ENCODE assay signal across 8 cellular contexts in genomic region chr6:36139431-36139830, GRCh38. TPM values are rescaled to one million over a fixed set of nuclear protein-coding genes. Genes with fewer than 3 reads are reported as not detected.
A peak's percentile ranks its signal among the peaks of the same experiment; 100 is the strongest.
DNase-seq lines count a peak whose midpoint lies in the region; FAIRE-seq and TF ChIP-seq lines count a peak whose summit lies in the region.

No MANE protein-coding gene starts in this region.

- H3K27me3 ChIP-seq in CD4-positive, alpha-beta memory T cell (ENCODE audit: insufficient read depth, low read length), result no peaks in the 10 kb centered on the region
- H3K27me3 ChIP-seq in WERI-Rb-1 (ENCODE audit: insufficient read depth, low read depth, severe bottlenecking) (no peaks in the 10 kb centered on the region), MM.1S (replicated peaks; ENCODE audit: insufficient read depth, low read length) (no peaks in the 10 kb centered on the region)

- H3K4me1 Mint-ChIP-seq in CD4-positive, alpha-beta memory T cell, result peaks cover 6 to 31% (median 13%) of the 10 kb centered on the region in 4 donors
- 0 out of 2 replicates have a peak, but pooled peaks cover 6% of the 10 kb centered on the region for H3K4me1 Mint-ChIP-seq in HFFc6 (ENCODE audit: low read depth)

- no peak overlapping the region for H3K9ac ChIP-seq in MM.1S (ENCODE audit: low read length)

- no peak overlapping the region for H2AFZ ChIP-seq in MM.1S (ENCODE audit: low read length)

- intact Hi-C loops in CD4-positive, alpha-beta memory T cell (cut with micrococcal nuclease), result no loop called here

- no peaks in the 10 kb centered on the region for H4K20me1 ChIP-seq in MM.1S (ENCODE audit: insufficient read depth, low read length)

- H3F3A ChIP-seq in MM.1S (ENCODE audit: insufficient read depth, low read length), result no peaks in the 10 kb centered on the region

- peaks cover 38% of the 10 kb centered on the region for H3K36me3 ChIP-seq in CD4-positive, alpha-beta memory T cell (ENCODE audit: insufficient read depth, low read length)
- H3K36me3 ChIP-seq in WERI-Rb-1 (no peaks in the 10 kb centered on the region), MM.1S (replicated peaks; ENCODE audit: insufficient read depth, low read length) (no peaks in the 10 kb centered on the region)

- no peaks in the 10 kb centered on the region for H3K9me3 ChIP-seq in CD4-positive, alpha-beta memory T cell (ENCODE audit: control insufficient read depth in 1 of 2, low read length in 2 of 2)
- H3K9me3 ChIP-seq in WERI-Rb-1 (ENCODE audit: severe bottlenecking) (no peaks in the 10 kb centered on the region), MM.1S (replicated peaks; ENCODE audit: insufficient read depth, low read length) (no peaks in the 10 kb centered on the region)

- FAIRE-seq in GM12892 (lab: Jason Lieb, UNC), result no peak

- CTCF ChIA-PET in CD4-positive, alpha-beta memory T cell (lab: Charles Lee; ENCODE audit: partially characterized antibody), result interaction anchor here (1.5 kb wide), 1 partner anchor 65 kb away, joined by 4 read pairs; no protein-coding TSS in a partner anchor

- H3K79me2 ChIP-seq in MM.1S (ENCODE audit: low read length), result no peaks in the 10 kb centered on the region; the same call in 1 of the 2 replicates

- no peaks in the 10 kb centered on the region for H3K9me2 ChIP-seq in MM.1S (replicated peaks; ENCODE audit: insufficient read depth, low read length)

- H3K27ac ChIP-seq in CD4-positive, alpha-beta memory T cell (ENCODE audit: low read depth, low read length), result no peak overlapping the region
- H3K27ac ChIP-seq in WERI-Rb-1, result peak overlapping the region; percentile 26
- no peak overlapping the region for H3K27ac ChIP-seq in MM.1S (ENCODE audit: low read length)

- H3K4me3 ChIP-seq in CD4-positive, alpha-beta memory T cell (ENCODE audit: low read length in 2 of 2), result no peak overlapping the region
- H3K4me3 ChIP-seq in WERI-Rb-1 (ENCODE audit: low read depth, low read length) (no peak overlapping the region), MM.1S (ENCODE audit: low read length) (no peak overlapping the region)

- POLR2A ChIA-PET in CD4-positive, alpha-beta memory T cell (lab: Charles Lee; ENCODE audit: partially characterized antibody), result interaction anchor here (0.6 to 1.8 kb wide), 4 partner anchors 8 to 537 kb away, joined by 3 to 7 read pairs (median 4); partner anchors contain the start of genes MAPK13 and MAPK14

- DNase-seq in CD4-positive, alpha-beta memory T cell, result no peak
- no peak for DNase-seq in HFFc6
- peak; percentile 89 for DNase-seq in WERI-Rb-1
- DNase-seq in left kidney (ENCODE audit: low read depth, low spot score), result peak; percentile 49
- DNase-seq in activated CD4-positive, CD25-positive, alpha-beta regulatory T cell treated with anti-CD3 and anti-CD28 coated beads, Interleukin-2, amount 50 U/mL, for 72 hours, result no peak
- DNase-seq in SW480 (ENCODE audit: low spot score), result no peak
- no peak for DNase-seq in GM12892 (ENCODE audit: insufficient read length)
- no peak for DNase-seq in MM.1S

- TF ChIP-seq CTCF in HFFc6 (IDR thresholded peaks at IDR 0.05), result peak; percentile 52; the same call in 1 of the 2 replicates
- peak; percentile 93 for TF ChIP-seq CTCF in WERI-Rb-1 (IDR thresholded peaks at IDR 0.05; ENCODE audit: low read depth, low read length)
- TF ChIP-seq CTCF in MM.1S (IDR thresholded peaks at IDR 0.05; ENCODE audit: low read length), result no peak

- H3K36me3 Mint-ChIP-seq in CD4-positive, alpha-beta memory T cell, result peaks cover 33 to 53% of the 10 kb centered on the region in 2 donors
- no peaks in the 10 kb centered on the region for H3K36me3 Mint-ChIP-seq in HFFc6 (ENCODE audit: low read depth)

- H3K4me2 ChIP-seq in MM.1S (ENCODE audit: low read depth, low read length), result no peak overlapping the region

- no peaks in the 10 kb centered on the region for H3K9me3 Mint-ChIP-seq in CD4-positive, alpha-beta memory T cell
- H3K9me3 Mint-ChIP-seq in HFFc6, result no peaks in the 10 kb centered on the region

- H3K4me3 Mint-ChIP-seq in CD4-positive, alpha-beta memory T cell, result no peak overlapping the region
- no peak overlapping the region for H3K4me3 Mint-ChIP-seq in HFFc6

- H3K27me3 Mint-ChIP-seq in CD4-positive, alpha-beta memory T cell, result no peaks in the 10 kb centered on the region
- H3K27me3 Mint-ChIP-seq in HFFc6 (ENCODE audit: insufficient read depth), result no peaks in the 10 kb centered on the region

- H3K27ac Mint-ChIP-seq in CD4-positive, alpha-beta memory T cell, result peak overlapping the region in 5 of 7 donors; percentile 38 to 71 (median 57)
- H3K27ac Mint-ChIP-seq in HFFc6, result no peak overlapping the region

- peaks cover 18% of the 10 kb centered on the region for H3K4me1 ChIP-seq in CD4-positive, alpha-beta memory T cell (ENCODE audit: insufficient read depth, low read length)
- H3K4me1 ChIP-seq in MM.1S (ENCODE audit: low read length), result no peaks in the 10 kb centered on the region

- no peak for TF ChIP-seq POLR2A in GM12892 (IDR thresholded peaks at IDR 0.05; ENCODE audit: low read depth, low read length)

RNA-seq across cellular contexts. Expression of gene MAPK13, which starts 9.1 kb away (rescaled TPM):
- 10 to 100 TPM; 29.6 to 30.4 TPM for total RNA-seq in CD4-positive, alpha-beta memory T cell
- 10 to 100 TPM; 29.1 to 36.8 TPM for polyA plus RNA-seq in CD4-positive, alpha-beta memory T cell
- 10 to 100 TPM in 2 of 6 experiments, 1 to 10 TPM in 4; 5.7 to 12.4 (median 6.5) TPM for total RNA-seq in HFFc6 (2021; fragmentation: NEBNext Ultra II Directional; extraction: Animal tissue kit (Norgen Biotek cat#: 25700))
- 5.4 TPM for polyA plus RNA-seq in GM12892 (2012; ENCODE audit: missing spikeins)

RNA-seq across cellular contexts. Expression of gene BRPF3, which starts 57.1 kb away (rescaled TPM):
- total RNA-seq in CD4-positive, alpha-beta memory T cell, result 10 to 100 TPM; 36.2 to 36.7 TPM
- 1 to 10 TPM; 1.8 to 7.9 TPM for polyA plus RNA-seq in CD4-positive, alpha-beta memory T cell
- 10 to 100 TPM; 26.5 to 32.4 (median 28.9) TPM for total RNA-seq in HFFc6 (2021; fragmentation: NEBNext Ultra II Directional; extraction: Animal tissue kit (Norgen Biotek cat#: 25700))
- 6.4 TPM for polyA plus RNA-seq in GM12892 (2012; ENCODE audit: missing spikeins)

Comparison
In these comparisons a context has a peak if more than half of its experiments do, and no peak if none do; other contexts are left out.
1. DNase-seq: peak in WERI-Rb-1 (single experiment) and left kidney (single experiment); none in CD4-positive, alpha-beta memory T cell (0 of 5), HFFc6 (single experiment), activated CD4-positive, CD25-positive, alpha-beta regulatory T cell treated with anti-CD3 and anti-CD28 coated beads, Interleukin-2, amount 50 U/mL, for 72 hours (single experiment), SW480 (single experiment), GM12892 (single experiment) and MM.1S (single experiment).